8 cellular contexts compared by ENCODE assay signal in the genomic region with DNA sequence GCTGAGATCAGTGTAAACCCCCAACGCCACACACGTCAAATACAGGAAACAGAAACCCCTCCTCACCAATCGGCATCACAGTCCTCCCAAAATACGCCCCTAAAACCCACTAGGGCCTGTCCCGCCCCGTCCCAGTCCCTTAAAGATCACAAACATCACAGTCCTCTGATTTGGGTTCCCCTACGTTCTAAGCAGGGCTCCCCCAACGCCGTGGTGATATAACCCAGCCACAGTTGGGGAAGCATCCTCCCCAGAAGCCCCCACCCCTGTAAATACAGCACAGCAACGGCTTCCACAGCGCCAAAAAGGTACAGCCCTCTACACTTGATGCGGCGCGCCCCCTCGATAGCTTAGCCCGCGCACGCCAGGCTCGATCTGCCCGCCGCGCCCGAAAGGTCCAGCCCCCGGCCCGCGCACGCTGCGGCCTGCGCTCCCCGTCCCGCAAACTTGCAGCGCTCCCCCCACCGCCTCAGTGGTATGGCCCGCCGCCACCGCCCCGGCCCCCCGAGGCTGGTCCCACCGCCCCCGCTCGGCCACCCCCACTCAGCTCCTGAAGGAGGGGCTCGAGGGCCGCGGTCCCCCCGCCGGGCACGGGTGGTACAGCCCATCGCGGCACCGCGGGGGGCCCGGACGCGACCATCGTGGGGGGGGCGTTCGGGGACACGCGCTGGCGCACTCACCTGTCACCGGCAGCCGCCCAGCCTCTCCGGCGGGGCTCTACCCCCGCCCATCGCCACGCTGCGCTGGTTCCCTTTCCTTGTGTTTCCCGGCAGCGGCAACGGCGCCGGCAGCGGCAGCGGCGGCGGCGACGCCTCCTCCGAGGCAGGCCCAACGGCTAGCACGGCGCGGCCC. TPM values are rescaled to one million over a fixed set of nuclear protein-coding genes. Genes with fewer than 3 reads are reported as not detected.
DNase-seq lines count a peak whose midpoint lies in the region; ATAC-seq lines count a peak whose summit lies in the region.

Gene AKT2 (minus strand): TSS at position 845 of the 852 bp plus-strand sequence. CDS start 20,078 bp downstream, outside the sequence.

- peak within 1 kb of the TSS; percentile 39 for H3K23ac ChIP-seq in mesendoderm (ENCODE audit: low read length)

- peak within 1 kb of the TSS; percentile 87 for H3K4me2 ChIP-seq in mesendoderm (ENCODE audit: low read length)

- peak within 1 kb of the TSS; percentile 95 for H3K4me3 ChIP-seq in mesendoderm (ENCODE audit: low read length)

- no peak within 1 kb of the TSS for H2BK15ac ChIP-seq in mesendoderm (replicated peaks; ENCODE audit: low read depth)

- peak within 1 kb of the TSS; percentile 88 for H3K4me3 Mint-ChIP-seq in activated CD4-positive, alpha-beta memory T cell treated with anti-CD3 and anti-CD28 coated beads for 36 hours

- H3K9me3 Mint-ChIP-seq in activated CD4-positive, alpha-beta memory T cell treated with anti-CD3 and anti-CD28 coated beads for 36 hours = no peaks in the 10 kb centered on the region

- intact Hi-C loops in activated CD4-positive, alpha-beta memory T cell treated with anti-CD3 and anti-CD28 coated beads for 36 hours (cut with micrococcal nuclease) = loop anchor here (1.0 to 10.0 kb wide), 5 partner anchors 64 to 318 kb away; partner anchors contain the start of genes C19orf47, LTBP4, PLD3 and ZNF546

- peak within 1 kb of the TSS; percentile 97 for H3K27ac ChIP-seq in mesendoderm (ENCODE audit: low read depth, low read length)

- H3K4me1 Mint-ChIP-seq in activated CD4-positive, alpha-beta memory T cell treated with anti-CD3 and anti-CD28 coated beads for 36 hours (ENCODE audit: low read depth) = peaks cover 52% of the 10 kb centered on the region

- peak within 1 kb of the TSS; percentile 99 for H3K27ac Mint-ChIP-seq in activated CD4-positive, alpha-beta memory T cell treated with anti-CD3 and anti-CD28 coated beads for 36 hours

- POLR2A ChIA-PET in activated CD4-positive, alpha-beta memory T cell treated with anti-CD3 and anti-CD28 coated beads for 36 hours (lab: Charles Lee) = no interaction called here

- no peaks in the 10 kb centered on the region for H3K36me3 Mint-ChIP-seq in activated CD4-positive, alpha-beta memory T cell treated with anti-CD3 and anti-CD28 coated beads for 36 hours

- H3K9ac ChIP-seq in mesendoderm (ENCODE audit: low read length) = peak within 1 kb of the TSS; percentile 95

- H3K27me3 ChIP-seq in mesendoderm (ENCODE audit: insufficient read depth, low read length, poor library complexity) = no peaks in the 10 kb centered on the region

- H2BK120ac ChIP-seq in mesendoderm (ENCODE audit: low read depth, low read length) = no peak within 1 kb of the TSS

- no CpG with 5 or more reads among the region's 84 CpGs for WGBS in mesendoderm (ENCODE audit: extremely low coverage, insufficient coverage, low lambda C conversion rate)

- DNase-seq in NCI-H345 treated with DMSO at 0.1 percent for 48 hours (lab: John Stamatoyannopoulos, UW; ENCODE audit: unreplicated experiment) (peak; percentile 89), mesendoderm (peak; percentile 90), SKM-1 (lab: John Stamatoyannopoulos, UW; ENCODE audit: unreplicated experiment) (no peak)
- DNase-seq in activated CD4-positive, alpha-beta memory T cell treated with anti-CD3 and anti-CD28 coated beads for 36 hours = peak; percentile 74
- DNase-seq in effector CD4-positive, alpha-beta T cell = peak; percentile 68
- peak; percentile 38 for DNase-seq in stimulated activated CD8-positive, alpha-beta memory T cell treated with anti-CD3 and anti-CD28 coated beads, Interleukin-15, amount 100 ng/mL, for 1 hour (ENCODE audit: low read depth)

- H2AK5ac ChIP-seq in mesendoderm (ENCODE audit: low read length) = peak within 1 kb of the TSS; percentile 61

- peaks cover 2% of the 10 kb centered on the region for H3K36me3 ChIP-seq in mesendoderm (ENCODE audit: control insufficient read depth, insufficient read depth, low read length)

- peak; percentile 34 for ATAC-seq in GM18511 (IDR thresholded peaks at IDR 0.05; ENCODE audit: unreplicated experiment)
- ATAC-seq in HG02763 (IDR thresholded peaks at IDR 0.05; ENCODE audit: unreplicated experiment) = peak; percentile 30

- H3K4me1 ChIP-seq in mesendoderm (ENCODE audit: control insufficient read depth, low read depth, low read length) = peaks cover 8% of the 10 kb centered on the region

- H3K4ac ChIP-seq in mesendoderm (ENCODE audit: low read depth, low read length) = peak within 1 kb of the TSS; percentile 94

- peak within 1 kb of the TSS; percentile 90 for H4K5ac ChIP-seq in mesendoderm (ENCODE audit: low read length)

- peaks cover 24% of the 10 kb centered on the region for H3K79me1 ChIP-seq in mesendoderm (ENCODE audit: low read length)

- no peaks in the 10 kb centered on the region for H3K27me3 Mint-ChIP-seq in activated CD4-positive, alpha-beta memory T cell treated with anti-CD3 and anti-CD28 coated beads for 36 hours

- H3K56ac ChIP-seq in mesendoderm (ENCODE audit: low read length) = peak within 1 kb of the TSS; percentile 96

- H3K79me2 ChIP-seq in mesendoderm (ENCODE audit: control insufficient read depth, insufficient read depth, low read length) = peaks cover 43% of the 10 kb centered on the region

- H2BK5ac ChIP-seq in mesendoderm (ENCODE audit: low read length) = peak within 1 kb of the TSS; percentile 69

- H4K8ac ChIP-seq in mesendoderm (ENCODE audit: low read depth, low read length) = no peak within 1 kb of the TSS

- CTCF ChIA-PET in activated CD4-positive, alpha-beta memory T cell treated with anti-CD3 and anti-CD28 coated beads for 36 hours (lab: Charles Lee) = interaction anchor here (1.5 to 2.1 kb wide), 3 partner anchors 20 to 441 kb away, joined by 3 to 7 read pairs (median 5); no protein-coding TSS in a partner anchor

- peak within 1 kb of the TSS; percentile 97 for H3K18ac ChIP-seq in mesendoderm (ENCODE audit: low read length)

RNA-seq across cellular contexts. Expression of gene AKT2, which starts in this region (rescaled TPM):
- 100 to 1,000 TPM; 126 to 127 TPM for total RNA-seq in activated CD4-positive, alpha-beta memory T cell treated with anti-CD3 and anti-CD28 coated beads for 36 hours
- 97.3 TPM for polyA plus RNA-seq in mesendoderm (2013, experiment 1 of 2)
- polyA plus RNA-seq in mesendoderm (2013, experiment 2 of 2) = 103 TPM
